ENCODE assay signal across 14 cellular contexts in the genomic region with DNA sequence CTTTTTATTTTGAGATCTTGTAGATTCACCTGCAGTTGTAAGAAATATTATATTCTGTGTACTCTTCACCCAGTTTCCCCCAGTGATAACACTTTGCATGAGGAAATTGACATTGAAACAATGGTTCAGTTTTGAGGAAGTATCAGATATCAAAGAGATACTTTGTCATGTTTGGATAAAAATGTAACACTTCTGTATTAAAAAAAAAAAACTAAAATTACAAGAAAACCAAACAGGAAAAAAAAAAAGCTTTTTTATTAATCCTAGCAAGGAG.
DNase-seq lines count a peak whose midpoint lies in the region; ATAC-seq and TF ChIP-seq lines count a peak whose summit lies in the region.
"Had no signal": no experiment of that assay in that cellular context is flagged by ENCODE, and none has a peak within 500 bp of the region (broad histone marks: within the 10 kb centered on the region; RNA-seq: fewer than 3 reads in every experiment).

No MANE protein-coding gene starts in this region.

- no peak for TF ChIP-seq EP300 in stomach (IDR thresholded peaks at IDR 0.05)

- H3K4me3 ChIP-seq in CD8-positive, alpha-beta memory T cell (ENCODE audit: low read length), result peak overlapping the region; percentile 50
- H3K4me3 ChIP-seq in OCI-LY3 (ENCODE audit: low read length) (no peak overlapping the region), stomach (no peak overlapping the region)
- no peak overlapping the region for H3K4me3 ChIP-seq in effector memory CD4-positive, alpha-beta T cell (ENCODE audit: insufficient read depth, low read depth, low read length, poor library complexity, severe bottlenecking)
- H3K4me3 ChIP-seq: left ventricle myocardium inferior had no signal

- H3K27me3 Mint-ChIP-seq in CD8-positive, alpha-beta memory T cell, result peaks cover 0 to 3% of the 10 kb centered on the region in 2 donors

- no peaks in the 10 kb centered on the region for H4K20me1 ChIP-seq in OCI-LY3 (ENCODE audit: insufficient read depth, low read length)

- CTCF ChIA-PET in CD8-positive, alpha-beta memory T cell (lab: Charles Lee), result interaction anchor here (0.7 to 5.7 kb wide), 10 partner anchors 13 to 203 kb away, joined by 4 to 86 read pairs (median 8); partner anchors contain the start of gene ARL4C

- peak overlapping the region; percentile 28 to 89 (median 73) for H3K4me3 Mint-ChIP-seq in CD8-positive, alpha-beta memory T cell
- H3K4me3 Mint-ChIP-seq: endodermal cell had no signal

- H3K4me2 ChIP-seq in OCI-LY3 (ENCODE audit: low read length), result peak overlapping the region; percentile 58

- H3K36me3 ChIP-seq in CD8-positive, alpha-beta memory T cell (ENCODE audit: insufficient read depth, low read length), result no peaks in the 10 kb centered on the region
- no peaks in the 10 kb centered on the region for H3K36me3 ChIP-seq in OCI-LY3 (replicated peaks; ENCODE audit: low read depth, low read length)
- no peaks in the 10 kb centered on the region for H3K36me3 ChIP-seq in effector memory CD4-positive, alpha-beta T cell (ENCODE audit: control insufficient read depth, insufficient read depth, low read length)
- H3K36me3 ChIP-seq in stomach, result no peaks in the 10 kb centered on the region
- H3K36me3 ChIP-seq: left ventricle myocardium inferior had no signal

- no peaks in the 10 kb centered on the region for H3K36me3 Mint-ChIP-seq in CD8-positive, alpha-beta memory T cell

- H3K27me3 ChIP-seq in CD8-positive, alpha-beta memory T cell (ENCODE audit: insufficient read depth, low read length, poor library complexity, severe bottlenecking), result no peaks in the 10 kb centered on the region
- peaks cover 3% of the 10 kb centered on the region; the same call in 1 of the 2 replicates for H3K27me3 ChIP-seq in OCI-LY3 (ENCODE audit: low read depth, low read length)
- H3K27me3 ChIP-seq in effector memory CD4-positive, alpha-beta T cell (replicated peaks; ENCODE audit: control insufficient read depth, insufficient read depth, low read length, poor library complexity, severe bottlenecking), result no peaks in the 10 kb centered on the region
- H3K27me3 ChIP-seq in stomach, result no peaks in the 10 kb centered on the region

- H3K9ac ChIP-seq in OCI-LY3 (ENCODE audit: low read length), result no peak overlapping the region

- peak; percentile 4 for ATAC-seq in GM21390 (IDR thresholded peaks at IDR 0.05; ENCODE audit: unreplicated experiment)

- peaks cover 0 to 2% (median 0%) of the 10 kb centered on the region in 5 donors for H3K9me3 Mint-ChIP-seq in CD8-positive, alpha-beta memory T cell
- H3K9me3 Mint-ChIP-seq: endodermal cell had no signal

- in situ Hi-C loops in ACHN (cut with HindIII; ENCODE audit: low pct_ligation_motif_present, low pct_unique_long_range_greater_than_20kb, low sequenced_read_pairs), result no loop called here

- peak overlapping the region; percentile 95 to 100 (median 100) for H3K27ac Mint-ChIP-seq in CD8-positive, alpha-beta memory T cell
- H3K27ac Mint-ChIP-seq: endodermal cell had no signal

- TF ChIP-seq POLR2A in stomach (IDR thresholded peaks at IDR 0.05), result no peak

- POLR2A ChIA-PET in CD8-positive, alpha-beta memory T cell (lab: Charles Lee), result interaction anchor here (0.6 to 4.7 kb wide), 15 partner anchors 8 to 303 kb away, joined by 3 to 60 read pairs (median 5); partner anchors contain the start of gene ARL4C

- H3K4me1 Mint-ChIP-seq in CD8-positive, alpha-beta memory T cell, result peaks cover 81 to 98% (median 93%) of the 10 kb centered on the region in 3 donors

- no peak overlapping the region for H2AFZ ChIP-seq in OCI-LY3 (ENCODE audit: low read depth, low read length)

- no peak for DNase-seq in CD8-positive, alpha-beta memory T cell
- DNase-seq in effector memory CD4-positive, alpha-beta T cell, result no peak
- DNase-seq in stomach (no peak), ACHN (no peak), NCI-H2107 (lab: John Stamatoyannopoulos, UW) (no peak)
- DNase-seq: anterior cingulate cortex, DMS79, endodermal cell, left ventricle myocardium inferior, NCI-H2029 treated with DMSO at 0.1 percent for 48 hours, nucleus accumbens had no signal

- TF ChIP-seq CTCF in OCI-LY3 (IDR thresholded peaks at IDR 0.05; ENCODE audit: low read depth, low read length) (no peak), stomach (IDR thresholded peaks at IDR 0.05) (no peak)

- H3K9me3 ChIP-seq in CD8-positive, alpha-beta memory T cell (ENCODE audit: low read length), result no peaks in the 10 kb centered on the region
- H3K9me3 ChIP-seq in OCI-LY3 (ENCODE audit: insufficient read depth, low read length) (no peaks in the 10 kb centered on the region), stomach (no peaks in the 10 kb centered on the region)
- no peaks in the 10 kb centered on the region for H3K9me3 ChIP-seq in effector memory CD4-positive, alpha-beta T cell (ENCODE audit: control insufficient read depth, low read length)
- H3K9me3 ChIP-seq: left ventricle myocardium inferior had no signal

- intact Hi-C loops in stomach (cut with DNase I; ENCODE audit: low total_unique reads), result no loop called here

- H3K27ac ChIP-seq in CD8-positive, alpha-beta memory T cell (ENCODE audit: low read depth, low read length), result peak overlapping the region; percentile 93
- peak overlapping the region; percentile 50; the same call in 1 of the 2 replicates for H3K27ac ChIP-seq in OCI-LY3 (ENCODE audit: low read length)
- peak overlapping the region; percentile 98 for H3K27ac ChIP-seq in effector memory CD4-positive, alpha-beta T cell (ENCODE audit: insufficient read depth, low read length, poor library complexity, severe bottlenecking)
- H3K27ac ChIP-seq in stomach, result peak overlapping the region in 1 of 5 donors; percentile 7
- H3K27ac ChIP-seq: RWPE1 had no signal

- peaks cover 91% of the 10 kb centered on the region for H3K4me1 ChIP-seq in CD8-positive, alpha-beta memory T cell (ENCODE audit: insufficient read depth, low read length)
- H3K4me1 ChIP-seq in OCI-LY3 (ENCODE audit: low read length), result peaks cover 37% of the 10 kb centered on the region
- peaks cover 54% of the 10 kb centered on the region for H3K4me1 ChIP-seq in effector memory CD4-positive, alpha-beta T cell (ENCODE audit: control insufficient read depth, insufficient read depth, low read length, poor library complexity, severe bottlenecking)
- H3K4me1 ChIP-seq in stomach, result peaks cover 0 to 33% (median 7%) of the 10 kb centered on the region in 4 donors

- no peaks in the 10 kb centered on the region for H3K79me2 ChIP-seq in OCI-LY3 (ENCODE audit: low read length)
